In genomic region chr17:2396192-2396567, GRCh38 we compare ENCODE assay signal across 8 cellular contexts. TPM values are rescaled to one million over a fixed set of nuclear protein-coding genes. Genes with fewer than 3 reads are reported as not detected.
DNase-seq lines count a peak whose midpoint lies in the region; ATAC-seq and TF ChIP-seq lines count a peak whose summit lies in the region.

No MANE protein-coding gene starts in this region.

- no peak for ATAC-seq in natural killer cell treated with Interleukin-12 subunit alpha and Interleukin-12 subunit beta and Interleukin-15 and Interleukin-18, amount 100 ng/mL, for 72 hours
- no peak for ATAC-seq in left lobe of liver

- H3K36me3 ChIP-seq in BJ (ENCODE audit: control insufficient read depth, insufficient read depth, low read length): peaks cover 1% of the 10 kb centered on the region; the same call in 1 of the 2 replicates
- no peaks in the 10 kb centered on the region for H3K36me3 ChIP-seq in KOPT-K1 (ENCODE audit: insufficient read depth, low read length)

- peak overlapping the region; percentile 40 for H3K4me3 ChIP-seq in BJ (ENCODE audit: low read depth, low read length)

- H3K4me1 Mint-ChIP-seq in natural killer cell treated with Interleukin-12 subunit alpha and Interleukin-12 subunit beta and Interleukin-15 and Interleukin-18, amount 100 ng/mL, for 72 hours (ENCODE audit: low read depth in 2 of 2): peaks cover 24 to 43% of the 10 kb centered on the region in 2 donors

- DNase-seq in BJ (ENCODE audit: low read depth) (no peak), NCI-H1436 treated with DMSO at 0.1 percent for 48 hours (lab: John Stamatoyannopoulos, UW) (no peak), left lobe of liver (ENCODE audit: low spot score) (no peak), NCI-H524 (lab: John Stamatoyannopoulos, UW) (no peak), NCI-H1694 treated with DMSO at 0.1 percent for 48 hours (lab: John Stamatoyannopoulos, UW) (no peak)
- DNase-seq in natural killer cell treated with Interleukin-12 subunit alpha and Interleukin-12 subunit beta and Interleukin-15 and Interleukin-18, amount 100 ng/mL, for 72 hours (ENCODE audit: low spot score): no peak

- H3K27ac ChIP-seq in KOPT-K1 (ENCODE audit: low read depth, low read length, poor library complexity, severe bottlenecking) (peak overlapping the region; percentile 22), cingulate gyrus (ENCODE audit: low read depth, low read length) (peak overlapping the region; percentile 94)

- CTCF ChIA-PET in BJ (lab: Yijun Ruan, JAX): interaction anchor here (1.3 to 1.6 kb wide), 2 partner anchors 14 to 43 kb away, joined by 4 to 8 read pairs; no protein-coding TSS in a partner anchor

- no peaks in the 10 kb centered on the region for H3K36me3 Mint-ChIP-seq in natural killer cell treated with Interleukin-12 subunit alpha and Interleukin-12 subunit beta and Interleukin-15 and Interleukin-18, amount 100 ng/mL, for 72 hours

- H3K27me3 Mint-ChIP-seq in natural killer cell treated with Interleukin-12 subunit alpha and Interleukin-12 subunit beta and Interleukin-15 and Interleukin-18, amount 100 ng/mL, for 72 hours: no peaks in the 10 kb centered on the region

- H3K4me3 Mint-ChIP-seq in natural killer cell treated with Interleukin-12 subunit alpha and Interleukin-12 subunit beta and Interleukin-15 and Interleukin-18, amount 100 ng/mL, for 72 hours: peak overlapping the region; percentile 64

- no peak for TF ChIP-seq CTCF in BJ (IDR thresholded peaks at IDR 0.05; ENCODE audit: insufficient read depth, low read depth, low read length)

- POLR2A ChIA-PET in BJ (lab: Charles Lee): no interaction called here

- peak overlapping the region; percentile 24 to 57 for H3K27ac Mint-ChIP-seq in natural killer cell treated with Interleukin-12 subunit alpha and Interleukin-12 subunit beta and Interleukin-15 and Interleukin-18, amount 100 ng/mL, for 72 hours

- no peaks in the 10 kb centered on the region for H3K9me3 ChIP-seq in KOPT-K1 (ENCODE audit: insufficient read depth, low read length, poor library complexity, severe bottlenecking)

- no peaks in the 10 kb centered on the region for H3K27me3 ChIP-seq in BJ (ENCODE audit: control insufficient read depth, insufficient read depth, low read length)

- no peaks in the 10 kb centered on the region for H3K9me3 Mint-ChIP-seq in natural killer cell treated with Interleukin-12 subunit alpha and Interleukin-12 subunit beta and Interleukin-15 and Interleukin-18, amount 100 ng/mL, for 72 hours

RNA-seq across cellular contexts. Expression of gene MNT, which starts 4.7 kb away (rescaled TPM):
- 2.4 and 3.1 TPM in 2 replicates for polyA plus RNA-seq in BJ (2011; rRNA removed)
- polyA minus RNA-seq in BJ (2011; rRNA and poly(A)+ RNA removed): 3.4 and 4.2 TPM in 2 replicates
- total RNA-seq in natural killer cell treated with Interleukin-12 subunit alpha and Interleukin-12 subunit beta and Interleukin-15 and Interleukin-18, amount 100 ng/mL, for 72 hours: 10 to 100 TPM; 20.3 to 36.9 TPM
- 8.6 TPM for total RNA-seq in left lobe of liver

RNA-seq across cellular contexts. Expression of gene SGSM2, which starts 58.9 kb away (rescaled TPM):
- 23.7 and 43.6 TPM in 2 replicates for polyA plus RNA-seq in BJ (2011; rRNA removed)
- polyA minus RNA-seq in BJ (2011; rRNA and poly(A)+ RNA removed): 22.6 and 29.6 TPM in 2 replicates
- total RNA-seq in natural killer cell treated with Interleukin-12 subunit alpha and Interleukin-12 subunit beta and Interleukin-15 and Interleukin-18, amount 100 ng/mL, for 72 hours: 10 to 100 TPM; 16.6 to 54.8 TPM
- 18.7 TPM for total RNA-seq in left lobe of liver

RNA-seq across cellular contexts. Expression of gene TSR1, which starts 59.9 kb away (rescaled TPM):
- 8.9 and 13.2 TPM in 2 replicates for polyA plus RNA-seq in BJ (2011; rRNA removed)
- polyA minus RNA-seq in BJ (2011; rRNA and poly(A)+ RNA removed): 15.1 and 19.2 TPM in 2 replicates
- 10 to 100 TPM; 47.5 to 95.6 TPM for total RNA-seq in natural killer cell treated with Interleukin-12 subunit alpha and Interleukin-12 subunit beta and Interleukin-15 and Interleukin-18, amount 100 ng/mL, for 72 hours
- 8.7 TPM for total RNA-seq in left lobe of liver
